ENCODE assay signal across 1 cellular context in the genomic region with DNA sequence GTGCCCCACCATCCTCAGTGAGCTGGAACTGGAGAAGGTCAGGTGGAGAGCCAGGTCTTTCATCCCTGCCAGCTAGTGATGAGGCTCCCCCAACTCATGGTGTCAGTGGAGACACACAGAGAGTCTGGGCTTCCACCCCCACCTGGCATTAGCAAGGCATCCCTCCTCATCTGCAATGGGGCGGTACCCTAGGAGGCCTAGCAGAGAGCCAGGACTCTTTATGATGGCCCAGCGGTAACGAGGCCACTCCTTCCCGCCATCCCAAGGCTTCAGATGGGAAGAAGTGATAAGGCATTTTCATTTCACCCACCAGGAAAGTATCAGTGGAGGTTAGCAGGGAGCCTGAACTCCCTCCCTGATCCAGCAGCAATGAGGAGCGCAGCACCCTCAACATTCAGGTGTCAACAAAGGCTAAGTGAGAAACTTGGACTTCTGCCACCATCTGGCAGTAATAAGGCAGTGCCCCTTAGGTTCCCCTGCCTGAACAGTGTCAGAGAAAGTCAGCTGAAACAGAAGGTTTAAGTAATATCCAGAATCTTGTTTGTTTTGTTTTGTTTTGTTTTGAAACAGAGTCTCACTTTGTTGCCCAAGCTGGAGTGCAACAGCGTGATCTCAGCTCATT.
TF ChIP-seq lines count a peak whose summit lies in the region.

No MANE protein-coding gene starts in this region.

TF ChIP-seq in K562, 482 proteins besides CTCF, POLR2A, EP300 and RAD21:
- TF ChIP-seq, protein P1, sequence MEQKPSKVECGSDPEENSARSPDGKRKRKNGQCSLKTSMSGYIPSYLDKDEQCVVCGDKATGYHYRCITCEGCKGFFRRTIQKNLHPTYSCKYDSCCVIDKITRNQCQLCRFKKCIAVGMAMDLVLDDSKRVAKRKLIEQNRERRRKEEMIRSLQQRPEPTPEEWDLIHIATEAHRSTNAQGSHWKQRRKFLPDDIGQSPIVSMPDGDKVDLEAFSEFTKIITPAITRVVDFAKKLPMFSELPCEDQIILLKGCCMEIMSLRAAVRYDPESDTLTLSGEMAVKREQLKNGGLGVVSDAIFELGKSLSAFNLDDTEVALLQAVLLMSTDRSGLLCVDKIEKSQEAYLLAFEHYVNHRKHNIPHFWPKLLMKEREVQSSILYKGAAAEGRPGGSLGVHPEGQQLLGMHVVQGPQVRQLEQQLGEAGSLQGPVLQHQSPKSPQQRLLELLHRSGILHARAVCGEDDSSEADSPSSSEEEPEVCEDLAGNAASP (IDR thresholded peaks at IDR 0.05) = no peak
- no peak for TF ChIP-seq ZNF140 (CRISPR knock-in tag; IDR thresholded peaks at IDR 0.05)
- TF ChIP-seq CBX1 (IDR thresholded peaks at IDR 0.05; ENCODE audit: low read depth) = no peak
- TF ChIP-seq SLC30A9 (CRISPR knock-in tag; IDR thresholded peaks at IDR 0.05) = no peak
- no peak for TF ChIP-seq MAX (CRISPR knock-in tag; IDR thresholded peaks at IDR 0.05)
- no peak for TF ChIP-seq ZFPM2 (CRISPR knock-in tag; IDR thresholded peaks at IDR 0.05)
